ENCODE assay signal across 2 cellular contexts in the genomic region with DNA sequence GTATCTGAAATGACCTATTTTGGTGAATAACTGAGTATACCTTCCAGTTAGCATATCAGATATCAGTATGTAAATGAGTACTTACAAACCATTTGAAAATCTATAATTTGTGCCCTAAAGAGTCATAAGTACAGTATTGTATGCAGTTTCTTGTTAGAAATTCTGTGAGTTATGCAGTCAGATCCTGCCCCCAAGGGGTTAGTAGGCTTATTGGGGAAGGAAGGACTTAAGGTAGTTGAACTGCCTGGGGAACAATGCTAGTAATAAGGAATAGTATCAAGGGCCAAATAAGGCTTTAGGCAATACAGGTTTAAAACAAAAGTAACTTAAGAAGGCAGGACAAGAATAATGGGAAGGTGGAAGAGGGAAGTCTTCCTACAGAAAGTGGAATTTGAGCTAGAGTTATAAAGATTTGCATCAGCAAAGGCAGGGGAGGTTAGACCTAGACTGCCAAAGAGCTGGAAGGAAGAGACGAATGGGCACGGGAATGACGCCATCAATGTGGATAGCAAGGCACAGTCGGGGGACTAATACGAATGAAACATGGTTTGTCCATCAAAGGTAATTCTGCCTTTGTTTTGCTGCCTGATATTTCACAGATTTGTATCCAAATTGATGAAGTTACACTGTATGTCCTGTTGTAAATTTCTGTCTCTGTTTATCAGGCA.
TF ChIP-seq lines count a peak whose summit lies in the region.

No MANE protein-coding gene starts in this region.

TF ChIP-seq in SK-N-SH treated with all-trans-retinoic acid at 6 μM for 48 hours, 23 proteins besides CTCF, POLR2A, EP300 and RAD21 (continued from another document):
- TF ChIP-seq ZFP3 (CRISPR knock-in tag; IDR thresholded peaks at IDR 0.05) (no peak), ISL1 (CRISPR knock-in tag; IDR thresholded peaks at IDR 0.05) (no peak), ZNF8 (CRISPR knock-in tag; IDR thresholded peaks at IDR 0.05) (no peak), ARNTL (CRISPR knock-in tag; IDR thresholded peaks at IDR 0.05; ENCODE audit: borderline replicate concordance, low read depth) (no peak), RARB (CRISPR knock-in tag; IDR thresholded peaks at IDR 0.05) (no peak), GLIS3 (CRISPR knock-in tag; IDR thresholded peaks at IDR 0.05) (no peak), ZC3H10 (CRISPR knock-in tag; IDR thresholded peaks at IDR 0.05) (no peak), CSDC2 (CRISPR knock-in tag; IDR thresholded peaks at IDR 0.05) (no peak), ZFP30 (CRISPR knock-in tag; IDR thresholded peaks at IDR 0.05) (no peak), ZNF565 (CRISPR knock-in tag; conservative IDR thresholded peaks at IDR 0.05; ENCODE audit: low read depth) (no peak)
- TF ChIP-seq, protein P1, sequence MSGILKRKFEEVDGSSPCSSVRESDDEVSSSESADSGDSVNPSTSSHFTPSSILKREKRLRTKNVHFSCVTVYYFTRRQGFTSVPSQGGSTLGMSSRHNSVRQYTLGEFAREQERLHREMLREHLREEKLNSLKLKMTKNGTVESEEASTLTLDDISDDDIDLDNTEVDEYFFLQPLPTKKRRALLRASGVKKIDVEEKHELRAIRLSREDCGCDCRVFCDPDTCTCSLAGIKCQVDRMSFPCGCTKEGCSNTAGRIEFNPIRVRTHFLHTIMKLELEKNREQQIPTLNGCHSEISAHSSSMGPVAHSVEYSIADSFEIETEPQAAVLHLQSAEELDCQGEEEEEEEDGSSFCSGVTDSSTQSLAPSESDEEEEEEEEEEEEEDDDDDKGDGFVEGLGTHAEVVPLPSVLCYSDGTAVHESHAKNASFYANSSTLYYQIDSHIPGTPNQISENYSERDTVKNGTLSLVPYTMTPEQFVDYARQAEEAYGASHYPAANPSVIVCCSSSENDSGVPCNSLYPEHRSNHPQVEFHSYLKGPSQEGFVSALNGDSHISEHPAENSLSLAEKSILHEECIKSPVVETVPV (CRISPR knock-in tag; IDR thresholded peaks at IDR 0.05) = no peak
- TF ChIP-seq, protein P2, sequence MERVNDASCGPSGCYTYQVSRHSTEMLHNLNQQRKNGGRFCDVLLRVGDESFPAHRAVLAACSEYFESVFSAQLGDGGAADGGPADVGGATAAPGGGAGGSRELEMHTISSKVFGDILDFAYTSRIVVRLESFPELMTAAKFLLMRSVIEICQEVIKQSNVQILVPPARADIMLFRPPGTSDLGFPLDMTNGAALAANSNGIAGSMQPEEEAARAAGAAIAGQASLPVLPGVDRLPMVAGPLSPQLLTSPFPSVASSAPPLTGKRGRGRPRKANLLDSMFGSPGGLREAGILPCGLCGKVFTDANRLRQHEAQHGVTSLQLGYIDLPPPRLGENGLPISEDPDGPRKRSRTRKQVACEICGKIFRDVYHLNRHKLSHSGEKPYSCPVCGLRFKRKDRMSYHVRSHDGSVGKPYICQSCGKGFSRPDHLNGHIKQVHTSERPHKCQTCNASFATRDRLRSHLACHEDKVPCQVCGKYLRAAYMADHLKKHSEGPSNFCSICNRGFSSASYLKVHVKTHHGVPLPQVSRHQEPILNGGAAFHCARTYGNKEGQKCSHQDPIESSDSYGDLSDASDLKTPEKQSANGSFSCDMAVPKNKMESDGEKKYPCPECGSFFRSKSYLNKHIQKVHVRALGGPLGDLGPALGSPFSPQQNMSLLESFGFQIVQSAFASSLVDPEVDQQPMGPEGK (CRISPR knock-in tag; IDR thresholded peaks at IDR 0.05; ENCODE audit: borderline replicate concordance) = no peak
- TF ChIP-seq, protein P3, sequence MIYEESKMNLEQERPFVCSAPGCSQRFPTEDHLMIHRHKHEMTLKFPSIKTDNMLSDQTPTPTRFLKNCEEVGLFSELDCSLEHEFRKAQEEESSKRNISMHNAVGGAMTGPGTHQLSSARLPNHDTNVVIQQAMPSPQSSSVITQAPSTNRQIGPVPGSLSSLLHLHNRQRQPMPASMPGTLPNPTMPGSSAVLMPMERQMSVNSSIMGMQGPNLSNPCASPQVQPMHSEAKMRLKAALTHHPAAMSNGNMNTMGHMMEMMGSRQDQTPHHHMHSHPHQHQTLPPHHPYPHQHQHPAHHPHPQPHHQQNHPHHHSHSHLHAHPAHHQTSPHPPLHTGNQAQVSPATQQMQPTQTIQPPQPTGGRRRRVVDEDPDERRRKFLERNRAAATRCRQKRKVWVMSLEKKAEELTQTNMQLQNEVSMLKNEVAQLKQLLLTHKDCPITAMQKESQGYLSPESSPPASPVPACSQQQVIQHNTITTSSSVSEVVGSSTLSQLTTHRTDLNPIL (CRISPR knock-in tag; IDR thresholded peaks at IDR 0.05; ENCODE audit: low read depth) = no peak

TF ChIP-seq in SK-N-SH, 30 proteins besides CTCF, POLR2A, EP300 and RAD21 (continued from another document):
- no peak for TF ChIP-seq POLR2AphosphoS5 (IDR thresholded peaks at IDR 0.05; ENCODE audit: low read depth, low read length)
- no peak for TF ChIP-seq CHD2 (IDR thresholded peaks at IDR 0.05; ENCODE audit: low read length, partially characterized antibody)
- no peak for TF ChIP-seq RFX5 (IDR thresholded peaks at IDR 0.05; ENCODE audit: low read length)
- TF ChIP-seq YY1 (IDR thresholded peaks at IDR 0.05; ENCODE audit: low read depth) = no peak
- no peak for TF ChIP-seq RXRA (IDR thresholded peaks at IDR 0.05; ENCODE audit: borderline replicate concordance, low read depth)
- TF ChIP-seq NRF1 (IDR thresholded peaks at IDR 0.05; ENCODE audit: low read depth, low read length) = no peak
- TF ChIP-seq ELF1 (IDR thresholded peaks at IDR 0.05) = no peak
- no peak for TF ChIP-seq GATA2 (CRISPR knock-in tag; IDR thresholded peaks at IDR 0.05)
- no peak for TF ChIP-seq SIN3A (IDR thresholded peaks at IDR 0.05; ENCODE audit: borderline replicate concordance, low read depth, low read length)
- TF ChIP-seq, protein P4, sequence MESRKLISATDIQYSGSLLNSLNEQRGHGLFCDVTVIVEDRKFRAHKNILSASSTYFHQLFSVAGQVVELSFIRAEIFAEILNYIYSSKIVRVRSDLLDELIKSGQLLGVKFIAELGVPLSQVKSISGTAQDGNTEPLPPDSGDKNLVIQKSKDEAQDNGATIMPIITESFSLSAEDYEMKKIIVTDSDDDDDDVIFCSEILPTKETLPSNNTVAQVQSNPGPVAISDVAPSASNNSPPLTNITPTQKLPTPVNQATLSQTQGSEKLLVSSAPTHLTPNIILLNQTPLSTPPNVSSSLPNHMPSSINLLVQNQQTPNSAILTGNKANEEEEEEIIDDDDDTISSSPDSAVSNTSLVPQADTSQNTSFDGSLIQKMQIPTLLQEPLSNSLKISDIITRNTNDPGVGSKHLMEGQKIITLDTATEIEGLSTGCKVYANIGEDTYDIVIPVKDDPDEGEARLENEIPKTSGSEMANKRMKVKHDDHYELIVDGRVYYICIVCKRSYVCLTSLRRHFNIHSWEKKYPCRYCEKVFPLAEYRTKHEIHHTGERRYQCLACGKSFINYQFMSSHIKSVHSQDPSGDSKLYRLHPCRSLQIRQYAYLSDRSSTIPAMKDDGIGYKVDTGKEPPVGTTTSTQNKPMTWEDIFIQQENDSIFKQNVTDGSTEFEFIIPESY (IDR thresholded peaks at IDR 0.05; ENCODE audit: borderline replicate concordance, low read depth) = no peak
- TF ChIP-seq NFIC (IDR thresholded peaks at IDR 0.05; ENCODE audit: borderline replicate concordance) = no peak
- TF ChIP-seq, protein P5, sequence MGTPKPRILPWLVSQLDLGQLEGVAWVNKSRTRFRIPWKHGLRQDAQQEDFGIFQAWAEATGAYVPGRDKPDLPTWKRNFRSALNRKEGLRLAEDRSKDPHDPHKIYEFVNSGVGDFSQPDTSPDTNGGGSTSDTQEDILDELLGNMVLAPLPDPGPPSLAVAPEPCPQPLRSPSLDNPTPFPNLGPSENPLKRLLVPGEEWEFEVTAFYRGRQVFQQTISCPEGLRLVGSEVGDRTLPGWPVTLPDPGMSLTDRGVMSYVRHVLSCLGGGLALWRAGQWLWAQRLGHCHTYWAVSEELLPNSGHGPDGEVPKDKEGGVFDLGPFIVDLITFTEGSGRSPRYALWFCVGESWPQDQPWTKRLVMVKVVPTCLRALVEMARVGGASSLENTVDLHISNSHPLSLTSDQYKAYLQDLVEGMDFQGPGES (IDR thresholded peaks at IDR 0.05; ENCODE audit: low read depth, low read length) = no peak
